Comparison of ENCODE assay signal across 22 cellular contexts in the genomic region with DNA sequence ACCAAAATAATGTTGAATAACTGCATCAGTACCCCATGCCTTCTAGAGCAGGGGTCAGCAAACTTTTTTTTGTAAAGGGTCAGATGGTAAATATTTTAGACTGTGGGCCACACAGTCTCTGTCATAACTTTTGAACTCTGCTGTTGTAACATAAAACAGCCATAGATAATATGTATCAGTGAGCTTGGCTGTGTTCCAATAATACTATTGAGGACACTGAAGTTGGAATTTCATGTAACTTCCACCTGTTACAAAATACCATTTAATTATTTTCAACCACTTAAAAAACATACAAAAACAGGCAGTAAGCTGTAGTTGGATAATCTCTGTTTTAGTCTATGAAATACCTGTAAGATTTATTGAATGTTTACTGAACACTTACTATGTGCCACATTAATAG. TPM values are rescaled to one million over a fixed set of nuclear protein-coding genes. Genes with fewer than 3 reads are reported as not detected.
DNase-seq lines count a peak whose midpoint lies in the region; ATAC-seq, FAIRE-seq and TF ChIP-seq lines count a peak whose summit lies in the region.
"Had no signal": no experiment of that assay in that cellular context is flagged by ENCODE, and none has a peak within 500 bp of the region (broad histone marks: within the 10 kb centered on the region; RNA-seq: fewer than 3 reads in every experiment).

No MANE protein-coding gene starts in this region.

- H3K9me3 Mint-ChIP-seq in osteocyte (ENCODE audit: unreplicated experiment) = no peaks in the 10 kb centered on the region
- H3K9me3 Mint-ChIP-seq: CD4-positive, alpha-beta T cell; H9; IgD-negative memory B cell had no signal

- no peak overlapping the region for H3K27ac ChIP-seq in A673 (ENCODE audit: low read depth, low read length, poor library complexity, severe bottlenecking)
- 0 out of 3 replicates have a peak overlapping the region, but pooled peaks have one; percentile 8 for H3K27ac ChIP-seq in K562 (ENCODE audit: extremely low read depth, low read depth, low read length)
- H3K27ac ChIP-seq in heart right ventricle = no peak overlapping the region

- in situ Hi-C loops in K562 (cut with MboI) = no loop called here

- TF ChIP-seq POLR2A in K562 (conservative IDR thresholded peaks at IDR 0.05) = no peak

- H3K4me1 Mint-ChIP-seq in osteocyte (ENCODE audit: unreplicated experiment) = peaks cover 24% of the 10 kb centered on the region
- H3K4me1 Mint-ChIP-seq: H9 had no signal

- TF ChIP-seq CTCF in A673 (conservative IDR thresholded peaks at IDR 0.05; ENCODE audit: low read depth, low read length) (no peak), K562 (IDR thresholded peaks at IDR 0.05 in 2 of 3, conservative IDR thresholded peaks at IDR 0.05 in 1 of 3; ENCODE audit: insufficient read depth in 2 of 3, low read depth in 1 of 3, low read length in 3 of 3) (no peak), osteocyte (IDR thresholded peaks at IDR 0.05) (no peak), heart right ventricle (IDR thresholded peaks at IDR 0.05) (no peak), foreskin fibroblast (IDR thresholded peaks at IDR 0.05; ENCODE audit: low read depth, low read length) (no peak)

- no peak for TF ChIP-seq RAD21 in K562 (CRISPR knock-in tag; conservative IDR thresholded peaks at IDR 0.05 in 1 of 2, IDR thresholded peaks at IDR 0.05 in 1 of 2)

- H3K27me3 Mint-ChIP-seq in osteocyte (ENCODE audit: unreplicated experiment) = no peaks in the 10 kb centered on the region
- H3K27me3 Mint-ChIP-seq: CD4-positive, alpha-beta T cell; IgD-negative memory B cell had no signal

- peaks cover 71% of the 10 kb centered on the region for H3K79me2 ChIP-seq in K562 (ENCODE audit: control insufficient read depth, insufficient read depth, low read length)

- H3K4me1 ChIP-seq in A673 (ENCODE audit: insufficient read depth, low read length, poor library complexity, severe bottlenecking) = peaks cover 11% of the 10 kb centered on the region
- H3K4me1 ChIP-seq in K562 (replicated peaks in 1 of 2; ENCODE audit: control insufficient read depth in 2 of 2, insufficient read depth in 2 of 2, low read length in 2 of 2) = peaks cover 0 to 4% of the 10 kb centered on the region in 2 experiments; a peak in 1 of 5 replicates
- H3K4me1 ChIP-seq in heart right ventricle = peaks cover 0 to 23% (median 4%) of the 10 kb centered on the region in 9 donors
- H3K4me1 ChIP-seq: Caco-2 had no signal

- no peak overlapping the region for H3K4me3 Mint-ChIP-seq in osteocyte (ENCODE audit: unreplicated experiment)
- H3K4me3 Mint-ChIP-seq: CD4-positive, alpha-beta T cell; H9; IgD-negative memory B cell had no signal

- no peaks in the 10 kb centered on the region; the same call in 1 of the 2 replicates for H4K20me1 ChIP-seq in K562 (replicated peaks; ENCODE audit: control insufficient read depth, insufficient read depth, low read length)

- H3K36me3 ChIP-seq in A673 (ENCODE audit: insufficient read depth, low read length, poor library complexity, severe bottlenecking) = peaks cover 28% of the 10 kb centered on the region
- H3K36me3 ChIP-seq in K562 (ENCODE audit: control insufficient read depth, insufficient read depth, low read length) = peaks cover 90% of the 10 kb centered on the region
- peaks cover 0 to 100% (median 16%) of the 10 kb centered on the region in 9 donors for H3K36me3 ChIP-seq in heart right ventricle

- H3K27ac Mint-ChIP-seq in osteocyte (ENCODE audit: unreplicated experiment) = peak overlapping the region; percentile 23
- H3K27ac Mint-ChIP-seq: CD4-positive, alpha-beta T cell; H9 had no signal

- H2AFZ ChIP-seq in K562 (ENCODE audit: low read depth, low read length) = no peak overlapping the region

- no peak for TF ChIP-seq EP300 in K562 (IDR thresholded peaks at IDR 0.05; ENCODE audit: low read length)

- CTCF ChIA-PET in A673 (lab: Charles Lee) (interaction anchor here (1.3 kb wide), 1 partner anchor 180 kb away, joined by 3 read pairs; no protein-coding TSS in a partner anchor), K562 (lab: Yijun Ruan, JAX; ENCODE audit: low intra/inter-chr PET ratio) (no interaction called here)

- H3K9ac ChIP-seq in K562 (ENCODE audit: insufficient read depth in 1 of 2, low read depth in 2 of 2, low read length in 2 of 2) = no peak overlapping the region

- ATAC-seq in K562 (no peak), GM18517 (IDR thresholded peaks at IDR 0.05; ENCODE audit: unreplicated experiment) (no peak), heart right ventricle (no peak)
- ATAC-seq: PC-3 had no signal

- DNase-seq in A673 (ENCODE audit: low spot score) = peak; percentile 14
- peak; percentile 68 for DNase-seq in NCI-H69 (lab: John Stamatoyannopoulos, UW)
- no peak for DNase-seq in K562 (ENCODE audit: extremely low read depth in 1 of 4, low spot score in 3 of 4)
- no peak for DNase-seq in osteocyte (ENCODE audit: extremely low spot score, unreplicated experiment)
- no peak for DNase-seq in stimulated activated naive CD4-positive, alpha-beta T cell (lab: John Stamatoyannopoulos, UW)
- no peak for DNase-seq in heart right ventricle
- no peak for DNase-seq in foreskin fibroblast
- DNase-seq: Caco-2; CD4-positive, alpha-beta T cell; H9; MM.1S; NCI-H1092; NCI-H2029 treated with DMSO at 0.1 percent for 48 hours; NCI-H510A; NCI-H774; PC-3; RPMI8226; SIG-M5 had no signal

- FAIRE-seq in K562 (lab: Jason Lieb, UNC) = no peak
- FAIRE-seq: A204.1, G401.6 had no signal

- H3K9me3 ChIP-seq in A673 (ENCODE audit: low read depth, low read length, poor library complexity, severe bottlenecking) = no peaks in the 10 kb centered on the region
- H3K9me3 ChIP-seq in K562 (replicated peaks; ENCODE audit: control insufficient read depth, insufficient read depth, low read depth, low read length) = no peaks in the 10 kb centered on the region
- H3K9me3 ChIP-seq in heart right ventricle = no peaks in the 10 kb centered on the region
- H3K9me3 ChIP-seq: Caco-2 had no signal

- intact Hi-C loops in A673 (cut with micrococcal nuclease; ENCODE audit: unreplicated experiment) (no loop called here), K562 (cut with micrococcal nuclease) (no loop called here), heart right ventricle (cut with DNase I) (no loop called here)

- BruUV-seq in A673 (replicated peaks; lab: Mats Ljungman, UMichigan) (no TSS peak), K562 (replicated peaks; lab: Mats Ljungman, UMichigan) (no TSS peak)

- H3K4me2 ChIP-seq in K562 (ENCODE audit: insufficient read depth, low read length) = no peak overlapping the region

- no peaks in the 10 kb centered on the region for H3K9me1 ChIP-seq in K562 (ENCODE audit: control insufficient read depth, insufficient read depth, low read length)

- peaks cover 57% of the 10 kb centered on the region for H3K36me3 Mint-ChIP-seq in osteocyte (ENCODE audit: unreplicated experiment)
- H3K36me3 Mint-ChIP-seq: IgD-negative memory B cell had no signal

- POLR2A ChIA-PET in A673 (lab: Charles Lee; ENCODE audit: low non-redundant PET) (no interaction called here), K562 (lab: Yijun Ruan, JAX) (interaction anchor here (0.7 to 4.3 kb wide), 3 partner anchors 12 to 148 kb away, joined by 4 to 21 read pairs (median 4); no protein-coding TSS in a partner anchor)

- H3K4me3 ChIP-seq in A673 (ENCODE audit: low read depth, low read length, poor library complexity, severe bottlenecking) (no peak overlapping the region), K562 (no peak overlapping the region), heart right ventricle (no peak overlapping the region), foreskin fibroblast (ENCODE audit: low read depth in 1 of 2, low read length in 2 of 2) (no peak overlapping the region)

- H3K27me3 ChIP-seq in A673 (replicated peaks; ENCODE audit: insufficient read depth, low read depth, low read length, poor library complexity) (no peaks in the 10 kb centered on the region), K562 (ENCODE audit: control insufficient read depth in 2 of 2, insufficient read depth in 2 of 2, low read length in 2 of 2) (no peaks in the 10 kb centered on the region), heart right ventricle (no peaks in the 10 kb centered on the region)

TF ChIP-seq in K562, 482 proteins besides CTCF, POLR2A, EP300 and RAD21:
- no peak for TF ChIP-seq BCOR (IDR thresholded peaks at IDR 0.05)
- TF ChIP-seq ZNF57 (CRISPR knock-in tag; IDR thresholded peaks at IDR 0.05) = no peak
- no peak for TF ChIP-seq ZNF146 (CRISPR knock-in tag; IDR thresholded peaks at IDR 0.05; ENCODE audit: unreplicated experiment)
- TF ChIP-seq SIX5 (IDR thresholded peaks at IDR 0.05; ENCODE audit: borderline replicate concordance in 1 of 2, insufficient read depth in 1 of 2, low read depth in 1 of 2, low read length in 2 of 2) = no peak
- no peak for TF ChIP-seq SPI1 (IDR thresholded peaks at IDR 0.05; ENCODE audit: borderline replicate concordance, low read depth, low read length)
- TF ChIP-seq NFIC (IDR thresholded peaks at IDR 0.05) = peak; percentile 77
- no peak for TF ChIP-seq ZFP1 (CRISPR knock-in tag; IDR thresholded peaks at IDR 0.05)
- no peak for TF ChIP-seq LCOR (CRISPR knock-in tag; IDR thresholded peaks at IDR 0.05)
- no peak for TF ChIP-seq FOXP1 (CRISPR knock-in tag; IDR thresholded peaks at IDR 0.05)
- peak; percentile 19 for TF ChIP-seq RBM22 (IDR thresholded peaks at IDR 0.05; ENCODE audit: low read depth, low read length, poor library complexity, severe bottlenecking)

RNA-seq across cellular contexts. Expression of gene PICALM, which starts 55.2 kb away (rescaled TPM):
- 168 and 174 TPM in 2 replicates for total RNA-seq in A673 (2021)
- 475 and 1,498 TPM in 2 replicates for total RNA-seq in K562 (2011; cell fraction: chromatin; rRNA removed; ENCODE audit: low replicate concordance)
- 202 and 279 TPM in 2 replicates for total RNA-seq in K562 (2011; cell fraction: nucleolus; rRNA removed)
- total RNA-seq in K562 (2011; cell fraction: nucleoplasm; rRNA removed) = 517 and 758 TPM in 2 replicates
- total RNA-seq in K562 (2014; rRNA removed) = 230 and 307 TPM in 2 replicates
- total RNA-seq in K562 (2014; rRNA removed; fragmentation: Illumina TruSeq; extraction: Trizol) = 340 and 386 TPM in 2 replicates
- 269 and 309 TPM in 2 replicates for total RNA-seq in K562 (2015; rRNA removed; fragmentation: Illumina TruSeq; extraction: Trizol)
- total RNA-seq in K562 (2021) = 281 and 340 TPM in 2 replicates
- polyA plus RNA-seq in K562 (2011; rRNA removed) = 681 and 990 TPM in 2 replicates
- 509 and 566 TPM in 2 replicates for polyA plus RNA-seq in K562 (2011; cell fraction: cytosol; rRNA removed)
- polyA plus RNA-seq in K562 (2011; cell fraction: nucleus; rRNA removed) = 499 and 568 TPM in 2 replicates
- polyA plus RNA-seq in K562 (2012) = 259 and 286 TPM in 2 replicates
- polyA plus RNA-seq in K562 (2014; fragmentation: Illumina TruSeq; extraction: Trizol) = 445 and 542 TPM in 2 replicates
- 100 to 1,000 TPM in 1 of 2 experiments, 10 to 100 TPM in 1; 41.3 to 129 TPM for polyA plus RNA-seq in K562 (2014; fragmentation: Nextera tagmentation; extraction: Ambion mirVana)
- polyA plus RNA-seq in K562 (2014; rRNA removed) = 304 TPM in 2 replicates
- 1,181 and 1,573 TPM in 2 replicates for polyA minus RNA-seq in K562 (2011; rRNA and poly(A)+ RNA removed)
- 387 and 658 TPM in 2 replicates for polyA minus RNA-seq in K562 (2011; cell fraction: cytosol; rRNA and poly(A)+ RNA removed)
- 394 and 431 TPM in 2 replicates for polyA minus RNA-seq in K562 (2011; cell fraction: nucleus; rRNA and poly(A)+ RNA removed)
- 262 and 267 TPM in 2 replicates for total RNA-seq in osteocyte
- 100 to 1,000 TPM; 124 to 206 (median 170) TPM for total RNA-seq in heart right ventricle
- 10 to 100 TPM; 40.7 to 78.0 TPM for polyA plus RNA-seq in heart right ventricle

Comparison
In these comparisons a context has a peak if more than half of its experiments do, and no peak if none do; other contexts are left out.
1. DNase-seq: peak in A673 (single experiment) and NCI-H69 (single experiment); none in K562 (0 of 4), osteocyte (single experiment), stimulated activated naive CD4-positive, alpha-beta T cell (0 of 6), heart right ventricle (0 of 2) and foreskin fibroblast (0 of 2).